19 cellular contexts compared by ENCODE assay signal in genomic region chr5:78495800-78496199, GRCh38.
A peak's percentile ranks its signal among the peaks of the same experiment; 100 is the strongest.
DNase-seq lines count a peak whose midpoint lies in the region; ATAC-seq, FAIRE-seq and TF ChIP-seq lines count a peak whose summit lies in the region.
"Had no signal": no experiment of that assay in that cellular context is flagged by ENCODE, and none has a peak within 500 bp of the region (broad histone marks: within the 10 kb centered on the region; RNA-seq: fewer than 3 reads in every experiment).

No MANE protein-coding gene starts in this region.

- H3K9me3 ChIP-seq in OCI-LY1 (ENCODE audit: low read length) (no peaks in the 10 kb centered on the region), endothelial cell of umbilical vein (replicated peaks; ENCODE audit: control insufficient read depth, insufficient read depth, low read length) (no peaks in the 10 kb centered on the region), mesodermal cell (ENCODE audit: control insufficient read depth, low read length) (no peaks in the 10 kb centered on the region)
- H3K9me3 ChIP-seq: uterus had no signal

- intact Hi-C loops in endothelial cell of umbilical vein (cut with micrococcal nuclease): no loop called here

- H3K4me2 ChIP-seq in OCI-LY1 (ENCODE audit: low read length) (no peak overlapping the region; the same call in 1 of the 2 replicates), endothelial cell of umbilical vein (ENCODE audit: insufficient read depth, low read length) (peak overlapping the region; percentile 5)

- no peak overlapping the region for H2AFZ ChIP-seq in OCI-LY1 (ENCODE audit: low read length)
- no peak overlapping the region for H2AFZ ChIP-seq in endothelial cell of umbilical vein (ENCODE audit: low read depth, low read length)

- H3K4me1 ChIP-seq in OCI-LY1 (ENCODE audit: insufficient read depth, low read length, severe bottlenecking) (peaks cover 78% of the 10 kb centered on the region), endothelial cell of umbilical vein (ENCODE audit: control insufficient read depth, extremely low read depth, insufficient read depth, low read length) (peaks cover 16% of the 10 kb centered on the region), mesodermal cell (ENCODE audit: control insufficient read depth, insufficient read depth, low read length, poor library complexity, severe bottlenecking) (peaks cover 20% of the 10 kb centered on the region)
- H3K4me1 ChIP-seq: uterus had no signal

- no peaks in the 10 kb centered on the region for H3F3A ChIP-seq in OCI-LY1 (ENCODE audit: insufficient read depth, low read length)

- no TSS peak for BruUV-seq in endothelial cell of umbilical vein (replicated peaks; lab: Mats Ljungman, UMichigan)

- 25 to 41% methylated on average over 4 to 6 of the region's 6 CpGs for WGBS in mesodermal cell (ENCODE audit: insufficient coverage in 2 of 2), 2 experiments

- POLR2A ChIA-PET in endothelial cell of umbilical vein (lab: Charles Lee): interaction anchor here (1.0 kb wide), 1 partner anchor 9 kb away, joined by 4 read pairs; no protein-coding TSS in a partner anchor

- H3K79me2 ChIP-seq in OCI-LY1 (ENCODE audit: insufficient read depth, low read length) (peaks cover 43% of the 10 kb centered on the region), endothelial cell of umbilical vein (ENCODE audit: control insufficient read depth, insufficient read depth, low read length) (peaks cover 16% of the 10 kb centered on the region)

- no peaks in the 10 kb centered on the region for H3K9me2 ChIP-seq in OCI-LY1 (ENCODE audit: low read depth, low read length)

- TF ChIP-seq CTCF in OCI-LY1 (IDR thresholded peaks at IDR 0.05; ENCODE audit: low read length) (no peak), endothelial cell of umbilical vein (IDR thresholded peaks at IDR 0.05; ENCODE audit: extremely low read depth in 1 of 2, insufficient read depth in 1 of 2, low read depth in 1 of 2, low read length in 2 of 2) (no peak)

- dilution Hi-C loops in endothelial cell of umbilical vein (cut with MboI; ENCODE audit: extremely low pct_ligation_motif_present, low sequenced_read_pairs): no loop called here

- no peak for TF ChIP-seq POLR2A in endothelial cell of umbilical vein (IDR thresholded peaks at IDR 0.05; ENCODE audit: low read depth, low read length)
- no peak for TF ChIP-seq POLR2A in erythroblast (IDR thresholded peaks at IDR 0.05; ENCODE audit: low read length)

- H3K4me3 ChIP-seq in OCI-LY1 (ENCODE audit: low read depth, low read length, poor library complexity, severe bottlenecking) (no peak overlapping the region), endothelial cell of umbilical vein (replicated peaks in 1 of 3; ENCODE audit: insufficient read depth in 1 of 3, low read depth in 1 of 3, low read length in 3 of 3) (no peak overlapping the region), mesodermal cell (ENCODE audit: extremely low read depth, insufficient read depth, low read length, poor library complexity, severe bottlenecking) (no peak overlapping the region)
- H3K4me3 ChIP-seq: dorsolateral prefrontal cortex, uterus had no signal

- CTCF ChIA-PET in endothelial cell of umbilical vein (lab: Charles Lee): interaction anchor here (0.7 to 2.7 kb wide), 5 partner anchors 9 to 38 kb away, joined by 3 to 16 read pairs (median 4); no protein-coding TSS in a partner anchor

- H3K27ac ChIP-seq in OCI-LY1 (ENCODE audit: low read depth, low read length, poor library complexity, severe bottlenecking): peak overlapping the region; percentile 98
- peak overlapping the region; percentile 33 for H3K27ac ChIP-seq in endothelial cell of umbilical vein (ENCODE audit: insufficient read depth, low read depth, low read length)
- H3K27ac ChIP-seq in mesodermal cell (ENCODE audit: low read depth, low read length, severe bottlenecking): peak overlapping the region; percentile 0
- H3K27ac ChIP-seq: dorsolateral prefrontal cortex, uterus had no signal

- H4K20me1 ChIP-seq in OCI-LY1 (ENCODE audit: insufficient read depth, low read length): no peaks in the 10 kb centered on the region
- H4K20me1 ChIP-seq in endothelial cell of umbilical vein (replicated peaks; ENCODE audit: control insufficient read depth, extremely low read depth, insufficient read depth, low read length): no peaks in the 10 kb centered on the region

- FAIRE-seq in endothelial cell of umbilical vein (lab: Jason Lieb, UNC): peak; percentile 64
- FAIRE-seq: HTR-8/SVneo had no signal

- DNase-seq in EH (ENCODE audit: low read depth): peak; percentile 51
- DNase-seq in endothelial cell of umbilical vein (ENCODE audit: low read depth, low spot score): peak; percentile 27
- DNase-seq in hepatic stellate cell (ENCODE audit: low spot score): no peak
- no peak for DNase-seq in erythroblast (lab: John Stamatoyannopoulos, UW)
- DNase-seq: ACHN; activated CD4-positive, alpha-beta T cell treated with anti-CD3 and anti-CD28 coated beads for 4 hours; activated naive CD4-positive, alpha-beta T cell; CD8-positive, alpha-beta T cell; dorsolateral prefrontal cortex; hypothalamus; MM.1S; T1000; uterus had no signal

- H3K36me3 ChIP-seq in OCI-LY1 (ENCODE audit: insufficient read depth, low read length) (peaks cover 20% of the 10 kb centered on the region), endothelial cell of umbilical vein (ENCODE audit: control insufficient read depth in 2 of 2, extremely low read depth in 1 of 2, insufficient read depth in 2 of 2, low read length in 2 of 2) (no peaks in the 10 kb centered on the region), mesodermal cell (ENCODE audit: control insufficient read depth, insufficient read depth, low read length) (peaks cover 35% of the 10 kb centered on the region)
- H3K36me3 ChIP-seq: uterus had no signal

- no peaks in the 10 kb centered on the region for H3K9me1 ChIP-seq in endothelial cell of umbilical vein (replicated peaks; ENCODE audit: control insufficient read depth, extremely low read depth, insufficient read depth, low read length)

- H3K27me3 ChIP-seq in OCI-LY1 (ENCODE audit: insufficient read depth, low read length) (no peaks in the 10 kb centered on the region), endothelial cell of umbilical vein (ENCODE audit: control insufficient read depth in 2 of 2, insufficient read depth in 2 of 2, low read length in 2 of 2) (no peaks in the 10 kb centered on the region)
- H3K27me3 ChIP-seq: dorsolateral prefrontal cortex, uterus had no signal

- ATAC-seq in GM21717 (IDR thresholded peaks at IDR 0.05; ENCODE audit: unreplicated experiment) (no peak), HG02938 (IDR thresholded peaks at IDR 0.05; ENCODE audit: unreplicated experiment) (no peak)
- ATAC-seq: CD8-positive, alpha-beta T cell; natural killer cell treated with Interleukin-12 subunit alpha and Interleukin-12 subunit beta and Interleukin-15 and Interleukin-18, amount 100 ng/mL, for 72 hours had no signal

- H3K9ac ChIP-seq in OCI-LY1 (ENCODE audit: low read length) (no peak overlapping the region), endothelial cell of umbilical vein (replicated peaks; ENCODE audit: extremely low read depth, insufficient read depth, low read length) (no peak overlapping the region)

TF ChIP-seq in endothelial cell of umbilical vein, 7 proteins besides CTCF, POLR2A, EP300 and RAD21:
- no peak for TF ChIP-seq GATA2 (IDR thresholded peaks at IDR 0.05; ENCODE audit: insufficient read depth, insufficient read length, low read depth, low read length)
- TF ChIP-seq MYC (IDR thresholded peaks at IDR 0.05; ENCODE audit: low read depth, low read length): no peak
- no peak for TF ChIP-seq FOS (IDR thresholded peaks at IDR 0.05; ENCODE audit: borderline replicate concordance, insufficient read depth, low read length)
- no peak for TF ChIP-seq EZH2 (IDR thresholded peaks at IDR 0.05; ENCODE audit: borderline replicate concordance, low read depth, low read length, severe bottlenecking)
- TF ChIP-seq MAX (IDR thresholded peaks at IDR 0.05; ENCODE audit: insufficient read depth, insufficient read length): no peak
- TF ChIP-seq POLR2AphosphoS5 (IDR thresholded peaks at IDR 0.05; ENCODE audit: insufficient read depth, low read depth, low read length): no peak
- TF ChIP-seq JUN (IDR thresholded peaks at IDR 0.05; ENCODE audit: borderline replicate concordance, insufficient read depth, insufficient read length, low read depth): no peak

Comparison
In these comparisons a context has a peak if more than half of its experiments do, and no peak if none do; other contexts are left out.
1. DNase-seq: peak in EH (single experiment) and endothelial cell of umbilical vein (single experiment); none in hepatic stellate cell (single experiment) and erythroblast (0 of 2).
2. H3K27ac ChIP-seq: peak in every context shown above with its lines; median percentile 98 in OCI-LY1; 33 in endothelial cell of umbilical vein; 0 in mesodermal cell.